In the genomic region with DNA sequence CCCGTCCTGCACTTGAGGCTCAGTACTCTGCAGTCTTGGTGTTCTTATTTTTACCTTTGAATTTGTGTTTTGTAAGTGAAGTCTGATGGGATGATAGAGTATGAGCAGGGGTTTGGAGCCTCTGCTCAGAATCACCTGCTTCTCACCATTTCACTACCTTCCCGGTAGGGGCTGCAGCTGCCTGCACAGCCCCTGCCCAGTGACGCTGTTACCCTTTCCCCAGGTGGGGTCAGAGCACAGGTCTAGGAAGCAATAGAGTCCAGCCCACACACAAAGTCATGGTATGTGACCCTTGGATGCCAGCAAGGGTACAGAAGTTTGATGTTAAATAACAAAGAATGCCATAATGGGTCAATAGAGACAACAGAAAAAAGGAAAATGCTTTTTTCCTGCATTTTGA, we compare ENCODE assay signal across 1 cellular context.
TF ChIP-seq lines count a peak whose summit lies in the region.

No MANE protein-coding gene starts in this region.

TF ChIP-seq in GM23338, 12 proteins besides CTCF, POLR2A, EP300 and RAD21 (continued from another document):
- TF ChIP-seq, protein P1, sequence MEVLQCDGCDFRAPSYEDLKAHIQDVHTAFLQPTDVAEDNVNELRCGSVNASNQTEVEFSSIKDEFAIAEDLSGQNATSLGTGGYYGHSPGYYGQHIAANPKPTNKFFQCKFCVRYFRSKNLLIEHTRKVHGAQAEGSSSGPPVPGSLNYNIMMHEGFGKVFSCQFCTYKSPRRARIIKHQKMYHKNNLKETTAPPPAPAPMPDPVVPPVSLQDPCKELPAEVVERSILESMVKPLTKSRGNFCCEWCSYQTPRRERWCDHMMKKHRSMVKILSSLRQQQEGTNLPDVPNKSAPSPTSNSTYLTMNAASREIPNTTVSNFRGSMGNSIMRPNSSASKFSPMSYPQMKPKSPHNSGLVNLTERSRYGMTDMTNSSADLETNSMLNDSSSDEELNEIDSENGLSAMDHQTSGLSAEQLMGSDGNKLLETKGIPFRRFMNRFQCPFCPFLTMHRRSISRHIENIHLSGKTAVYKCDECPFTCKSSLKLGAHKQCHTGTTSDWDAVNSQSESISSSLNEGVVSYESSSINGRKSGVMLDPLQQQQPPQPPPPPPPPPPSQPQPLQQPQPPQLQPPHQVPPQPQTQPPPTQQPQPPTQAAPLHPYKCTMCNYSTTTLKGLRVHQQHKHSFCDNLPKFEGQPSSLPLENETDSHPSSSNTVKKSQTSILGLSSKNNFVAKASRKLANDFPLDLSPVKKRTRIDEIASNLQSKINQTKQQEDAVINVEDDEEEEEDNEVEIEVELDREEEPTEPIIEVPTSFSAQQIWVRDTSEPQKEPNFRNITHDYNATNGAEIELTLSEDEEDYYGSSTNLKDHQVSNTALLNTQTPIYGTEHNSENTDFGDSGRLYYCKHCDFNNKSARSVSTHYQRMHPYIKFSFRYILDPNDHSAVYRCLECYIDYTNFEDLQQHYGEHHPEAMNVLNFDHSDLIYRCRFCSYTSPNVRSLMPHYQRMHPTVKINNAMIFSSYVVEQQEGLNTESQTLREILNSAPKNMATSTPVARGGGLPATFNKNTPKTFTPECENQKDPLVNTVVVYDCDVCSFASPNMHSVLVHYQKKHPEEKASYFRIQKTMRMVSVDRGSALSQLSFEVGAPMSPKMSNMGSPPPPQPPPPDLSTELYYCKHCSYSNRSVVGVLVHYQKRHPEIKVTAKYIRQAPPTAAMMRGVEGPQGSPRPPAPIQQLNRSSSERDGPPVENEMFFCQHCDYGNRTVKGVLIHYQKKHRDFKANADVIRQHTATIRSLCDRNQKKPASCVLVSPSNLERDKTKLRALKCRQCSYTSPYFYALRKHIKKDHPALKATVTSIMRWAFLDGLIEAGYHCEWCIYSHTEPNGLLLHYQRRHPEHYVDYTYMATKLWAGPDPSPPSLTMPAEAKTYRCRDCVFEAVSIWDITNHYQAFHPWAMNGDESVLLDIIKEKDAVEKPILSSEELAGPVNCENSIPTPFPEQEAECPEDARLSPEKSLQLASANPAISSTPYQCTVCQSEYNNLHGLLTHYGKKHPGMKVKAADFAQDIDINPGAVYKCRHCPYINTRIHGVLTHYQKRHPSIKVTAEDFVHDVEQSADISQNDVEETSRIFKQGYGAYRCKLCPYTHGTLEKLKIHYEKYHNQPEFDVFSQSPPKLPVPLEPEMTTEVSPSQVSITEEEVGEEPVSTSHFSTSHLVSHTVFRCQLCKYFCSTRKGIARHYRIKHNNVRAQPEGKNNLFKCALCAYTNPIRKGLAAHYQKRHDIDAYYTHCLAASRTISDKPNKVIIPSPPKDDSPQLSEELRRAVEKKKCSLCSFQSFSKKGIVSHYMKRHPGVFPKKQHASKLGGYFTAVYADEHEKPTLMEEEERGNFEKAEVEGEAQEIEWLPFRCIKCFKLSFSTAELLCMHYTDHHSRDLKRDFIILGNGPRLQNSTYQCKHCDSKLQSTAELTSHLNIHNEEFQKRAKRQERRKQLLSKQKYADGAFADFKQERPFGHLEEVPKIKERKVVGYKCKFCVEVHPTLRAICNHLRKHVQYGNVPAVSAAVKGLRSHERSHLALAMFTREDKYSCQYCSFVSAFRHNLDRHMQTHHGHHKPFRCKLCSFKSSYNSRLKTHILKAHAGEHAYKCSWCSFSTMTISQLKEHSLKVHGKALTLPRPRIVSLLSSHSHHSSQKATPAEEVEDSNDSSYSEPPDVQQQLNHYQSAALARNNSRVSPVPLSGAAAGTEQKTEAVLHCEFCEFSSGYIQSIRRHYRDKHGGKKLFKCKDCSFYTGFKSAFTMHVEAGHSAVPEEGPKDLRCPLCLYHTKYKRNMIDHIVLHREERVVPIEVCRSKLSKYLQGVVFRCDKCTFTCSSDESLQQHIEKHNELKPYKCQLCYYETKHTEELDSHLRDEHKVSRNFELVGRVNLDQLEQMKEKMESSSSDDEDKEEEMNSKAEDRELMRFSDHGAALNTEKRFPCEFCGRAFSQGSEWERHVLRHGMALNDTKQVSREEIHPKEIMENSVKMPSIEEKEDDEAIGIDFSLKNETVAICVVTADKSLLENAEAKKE (CRISPR knock-in tag; IDR thresholded peaks at IDR 0.05): no peak
- TF ChIP-seq, protein P2, sequence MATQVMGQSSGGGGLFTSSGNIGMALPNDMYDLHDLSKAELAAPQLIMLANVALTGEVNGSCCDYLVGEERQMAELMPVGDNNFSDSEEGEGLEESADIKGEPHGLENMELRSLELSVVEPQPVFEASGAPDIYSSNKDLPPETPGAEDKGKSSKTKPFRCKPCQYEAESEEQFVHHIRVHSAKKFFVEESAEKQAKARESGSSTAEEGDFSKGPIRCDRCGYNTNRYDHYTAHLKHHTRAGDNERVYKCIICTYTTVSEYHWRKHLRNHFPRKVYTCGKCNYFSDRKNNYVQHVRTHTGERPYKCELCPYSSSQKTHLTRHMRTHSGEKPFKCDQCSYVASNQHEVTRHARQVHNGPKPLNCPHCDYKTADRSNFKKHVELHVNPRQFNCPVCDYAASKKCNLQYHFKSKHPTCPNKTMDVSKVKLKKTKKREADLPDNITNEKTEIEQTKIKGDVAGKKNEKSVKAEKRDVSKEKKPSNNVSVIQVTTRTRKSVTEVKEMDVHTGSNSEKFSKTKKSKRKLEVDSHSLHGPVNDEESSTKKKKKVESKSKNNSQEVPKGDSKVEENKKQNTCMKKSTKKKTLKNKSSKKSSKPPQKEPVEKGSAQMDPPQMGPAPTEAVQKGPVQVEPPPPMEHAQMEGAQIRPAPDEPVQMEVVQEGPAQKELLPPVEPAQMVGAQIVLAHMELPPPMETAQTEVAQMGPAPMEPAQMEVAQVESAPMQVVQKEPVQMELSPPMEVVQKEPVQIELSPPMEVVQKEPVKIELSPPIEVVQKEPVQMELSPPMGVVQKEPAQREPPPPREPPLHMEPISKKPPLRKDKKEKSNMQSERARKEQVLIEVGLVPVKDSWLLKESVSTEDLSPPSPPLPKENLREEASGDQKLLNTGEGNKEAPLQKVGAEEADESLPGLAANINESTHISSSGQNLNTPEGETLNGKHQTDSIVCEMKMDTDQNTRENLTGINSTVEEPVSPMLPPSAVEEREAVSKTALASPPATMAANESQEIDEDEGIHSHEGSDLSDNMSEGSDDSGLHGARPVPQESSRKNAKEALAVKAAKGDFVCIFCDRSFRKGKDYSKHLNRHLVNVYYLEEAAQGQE (IDR thresholded peaks at IDR 0.05; ENCODE audit: unreplicated experiment): no peak
